1 cellular context compared by ENCODE assay signal in genomic region chr11:60128866-60129265, GRCh38. TPM values are rescaled to one million over a fixed set of nuclear protein-coding genes. Genes with fewer than 3 reads are reported as not detected.
"Had no signal": no experiment of that assay in that cellular context is flagged by ENCODE, and none has a peak within 500 bp of the region (broad histone marks: within the 10 kb centered on the region; RNA-seq: fewer than 3 reads in every experiment).

No MANE protein-coding gene starts in this region.

RNA-seq across cellular contexts. Expression of gene MS4A2, which starts 40.4 kb away (rescaled TPM):
- total RNA-seq: temporal lobe had no signal
